11 cellular contexts compared by ENCODE assay signal in the genomic region with DNA sequence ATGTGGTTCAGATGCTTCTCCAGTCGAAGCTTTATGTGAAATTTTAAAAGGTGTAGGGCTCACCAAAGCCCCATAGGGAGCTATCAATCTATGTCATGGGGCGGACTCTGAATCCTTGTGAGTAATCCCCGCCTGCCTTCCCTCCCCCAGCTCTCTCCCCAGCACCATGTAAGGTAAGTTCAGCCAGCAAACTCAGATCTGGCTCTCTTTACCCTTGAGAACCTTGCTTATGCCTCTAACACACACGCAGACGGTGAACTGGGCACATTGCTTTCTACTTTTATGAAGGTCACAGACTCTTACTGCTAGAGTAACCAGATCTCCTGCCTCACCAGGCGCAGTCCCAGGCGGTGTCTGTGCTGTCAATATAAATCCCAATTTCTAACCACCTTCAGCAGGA.
DNase-seq lines count a peak whose midpoint lies in the region; ATAC-seq and TF ChIP-seq lines count a peak whose summit lies in the region.
"Had no signal": no experiment of that assay in that cellular context is flagged by ENCODE, and none has a peak within 500 bp of the region (broad histone marks: within the 10 kb centered on the region; RNA-seq: fewer than 3 reads in every experiment).

No MANE protein-coding gene starts in this region.

- no peak overlapping the region for H3K14ac ChIP-seq in H9 (ENCODE audit: insufficient read depth, low read length)

- no peak for TF ChIP-seq POLR2A in esophagus muscularis mucosa (IDR thresholded peaks at IDR 0.05; ENCODE audit: low read depth)

- peak overlapping the region; percentile 72 for H3T11ph ChIP-seq in H9 (ENCODE audit: low read length)

- H3K36me3 Mint-ChIP-seq in H9 (ENCODE audit: insufficient read depth in 1 of 3, low read depth in 3 of 3): no peaks in the 10 kb centered on the region
- H3K36me3 Mint-ChIP-seq in Calu3 (ENCODE audit: insufficient read depth, unreplicated experiment): no peaks in the 10 kb centered on the region
- H3K36me3 Mint-ChIP-seq: memory B cell had no signal

- TF ChIP-seq EP300 in esophagus muscularis mucosa (IDR thresholded peaks at IDR 0.05): no peak

- no peak overlapping the region for H2BK20ac ChIP-seq in H9 (ENCODE audit: low read depth, low read length, poor library complexity, severe bottlenecking)

- H3K4me3 Mint-ChIP-seq in H9 (no peak overlapping the region), Calu3 (ENCODE audit: low read depth, unreplicated experiment) (no peak overlapping the region)
- H3K4me3 Mint-ChIP-seq: memory B cell had no signal

- H3K79me2 ChIP-seq in H9 (ENCODE audit: insufficient read depth, low read length): no peaks in the 10 kb centered on the region

- no peak overlapping the region for H3K9ac ChIP-seq in H9 (ENCODE audit: extremely low read depth, insufficient read length, low read length)
- H3K9ac ChIP-seq: BLaER1 had no signal

- no peaks in the 10 kb centered on the region for H3K27me3 ChIP-seq in H9 (ENCODE audit: insufficient read depth, low read length)
- no peaks in the 10 kb centered on the region for H3K27me3 ChIP-seq in esophagus muscularis mucosa
- H3K27me3 ChIP-seq: BLaER1 had no signal

- H3K27ac Mint-ChIP-seq in H9 (peak overlapping the region; percentile 9 to 58 (median 50); a peak in 3 of 7 replicates), Calu3 (ENCODE audit: unreplicated experiment) (no peak overlapping the region)
- H3K27ac Mint-ChIP-seq: memory B cell had no signal

- H2BK5ac ChIP-seq in H9 (ENCODE audit: insufficient read length, low read length): no peak overlapping the region

- peak overlapping the region; percentile 75 for H3K18ac ChIP-seq in H9 (ENCODE audit: insufficient read length, low read depth, low read length)

- CTCF ChIA-PET in Calu3 (lab: Charles Lee): no interaction called here

- H3K27me3 Mint-ChIP-seq in H9 (ENCODE audit: low read depth) (no peaks in the 10 kb centered on the region), Calu3 (ENCODE audit: unreplicated experiment) (no peaks in the 10 kb centered on the region)

- H3K4me3 ChIP-seq in esophagus muscularis mucosa: no peak overlapping the region
- H3K4me3 ChIP-seq: BLaER1 had no signal

- no peaks in the 10 kb centered on the region for H3K9me3 Mint-ChIP-seq in H9
- H3K9me3 Mint-ChIP-seq in Calu3 (ENCODE audit: low read depth, unreplicated experiment): no peaks in the 10 kb centered on the region
- H3K9me3 Mint-ChIP-seq: memory B cell had no signal

- H3K79me1 ChIP-seq in H9 (ENCODE audit: insufficient read depth, low read depth, low read length, poor library complexity, severe bottlenecking): no peaks in the 10 kb centered on the region

- intact Hi-C loops in esophagus muscularis mucosa (cut with DNase I): no loop called here
- intact Hi-C loops in Calu3 (cut with micrococcal nuclease; ENCODE audit: unreplicated experiment): no loop called here

- no peak overlapping the region for H3K4ac ChIP-seq in H9 (ENCODE audit: low read depth, low read length)

- BruUV-seq in Calu3 (replicated peaks; lab: Mats Ljungman, UMichigan): no TSS peak

- H2BK15ac ChIP-seq in H9 (ENCODE audit: low read depth, low read length): no peak overlapping the region

- no peaks in the 10 kb centered on the region for H3K9me3 ChIP-seq in H9 (ENCODE audit: control insufficient read depth, low read depth, low read length)
- no peaks in the 10 kb centered on the region for H3K9me3 ChIP-seq in esophagus muscularis mucosa
- H3K9me3 ChIP-seq: BLaER1 had no signal

- no peak overlapping the region for H4K5ac ChIP-seq in H9 (ENCODE audit: insufficient read length, low read depth, low read length)

- no peak overlapping the region for H3K27ac ChIP-seq in H9 (ENCODE audit: insufficient read length, low read depth, low read length)
- peak overlapping the region; percentile 37 to 73 (median 63) for H3K27ac ChIP-seq in esophagus muscularis mucosa (replicated peaks in 1 of 4)
- H3K27ac ChIP-seq: BLaER1 had no signal

- no peaks in the 10 kb centered on the region for H3K36me3 ChIP-seq in esophagus muscularis mucosa
- H3K36me3 ChIP-seq: BLaER1 had no signal

- no peak overlapping the region for H3K4me2 ChIP-seq in H9 (ENCODE audit: insufficient read depth, insufficient read length, low read length)
- H3K4me2 ChIP-seq: BLaER1 had no signal

- no peak overlapping the region for H2BK120ac ChIP-seq in H9 (ENCODE audit: low read depth, low read length, poor library complexity, severe bottlenecking)

- H3K4me1 Mint-ChIP-seq in H9 (peaks cover 26 to 42% of the 10 kb centered on the region in 2 experiments), Calu3 (ENCODE audit: low read depth, unreplicated experiment) (no peaks in the 10 kb centered on the region)

- no peak overlapping the region for H2BK12ac ChIP-seq in H9 (ENCODE audit: insufficient read length, low read depth, low read length)

- no peaks in the 10 kb centered on the region for H3K23me2 ChIP-seq in H9 (ENCODE audit: insufficient read length, low read depth, low read length, poor library complexity, severe bottlenecking)

- no peak overlapping the region for H4K91ac ChIP-seq in H9 (ENCODE audit: insufficient read length, low read depth, low read length)

- DNase-seq in H9 (peak; percentile 36), NCI-H2196 treated with DMSO at 0.1 percent for 48 hours (lab: John Stamatoyannopoulos, UW; ENCODE audit: unreplicated experiment) (peak; percentile 85), esophagus muscularis mucosa (ENCODE audit: extremely low spot score) (no peak), omental fat pad (ENCODE audit: low spot score) (no peak), Calu3 (no peak), T-helper 1 cell (no peak)
- DNase-seq: stimulated activated CD4-positive, alpha-beta T cell treated with anti-CD3 and anti-CD28 coated beads, Interleukin-4, amount 100 ng/mL, for 24 hours had no signal

- WGBS in H9 (ENCODE audit: extremely low coverage, insufficient read length, low lambda C conversion rate): no CpG with 5 or more reads among the region's 7 CpGs
- WGBS in esophagus muscularis mucosa: 64% methylated on average over 7 of the region's 7 CpGs

- no peak overlapping the region for H2AK5ac ChIP-seq in H9 (ENCODE audit: insufficient read length, low read length)

- TF ChIP-seq CTCF in H9 (conservative IDR thresholded peaks at IDR 0.05) (no peak), esophagus muscularis mucosa (IDR thresholded peaks at IDR 0.05) (no peak), omental fat pad (IDR thresholded peaks at IDR 0.05) (no peak), Calu3 (IDR thresholded peaks at IDR 0.05; ENCODE audit: unreplicated experiment) (no peak)

- no peak overlapping the region for H3K56ac ChIP-seq in H9 (ENCODE audit: insufficient read length, low read depth, low read length)

- peak overlapping the region; percentile 94 for H2AFZ ChIP-seq in H9 (ENCODE audit: low read length)

- no peak overlapping the region for H4K8ac ChIP-seq in H9 (replicated peaks; ENCODE audit: insufficient read length, low read depth, low read length)

- ATAC-seq in omental fat pad (ENCODE audit: low FRiP score) (peak; percentile 86), GM21528 (IDR thresholded peaks at IDR 0.05; ENCODE audit: low FRiP score, unreplicated experiment) (no peak), HG02970 (IDR thresholded peaks at IDR 0.05; ENCODE audit: low FRiP score, unreplicated experiment) (no peak)

- no peaks in the 10 kb centered on the region for H4K20me1 ChIP-seq in H9 (ENCODE audit: control insufficient read depth, insufficient read depth, insufficient read length)
- H4K20me1 ChIP-seq: BLaER1 had no signal

- no peak overlapping the region for H3K23ac ChIP-seq in H9 (ENCODE audit: insufficient read length, low read depth, low read length)

- H3K4me1 ChIP-seq in H9 (ENCODE audit: insufficient read depth, low read length) (no peaks in the 10 kb centered on the region), esophagus muscularis mucosa (peaks cover 9 to 36% (median 20%) of the 10 kb centered on the region in 4 donors)
- H3K4me1 ChIP-seq: BLaER1 had no signal

Comparison
In these comparisons a context has a peak if more than half of its experiments do, and no peak if none do; other contexts are left out.
1. DNase-seq: peak in H9 (single experiment) and NCI-H2196 treated with DMSO at 0.1 percent for 48 hours (single experiment); none in esophagus muscularis mucosa (single experiment), omental fat pad (single experiment), Calu3 (single experiment) and T-helper 1 cell (0 of 5).